ENCODE assay signal across 35 cellular contexts in the genomic region with DNA sequence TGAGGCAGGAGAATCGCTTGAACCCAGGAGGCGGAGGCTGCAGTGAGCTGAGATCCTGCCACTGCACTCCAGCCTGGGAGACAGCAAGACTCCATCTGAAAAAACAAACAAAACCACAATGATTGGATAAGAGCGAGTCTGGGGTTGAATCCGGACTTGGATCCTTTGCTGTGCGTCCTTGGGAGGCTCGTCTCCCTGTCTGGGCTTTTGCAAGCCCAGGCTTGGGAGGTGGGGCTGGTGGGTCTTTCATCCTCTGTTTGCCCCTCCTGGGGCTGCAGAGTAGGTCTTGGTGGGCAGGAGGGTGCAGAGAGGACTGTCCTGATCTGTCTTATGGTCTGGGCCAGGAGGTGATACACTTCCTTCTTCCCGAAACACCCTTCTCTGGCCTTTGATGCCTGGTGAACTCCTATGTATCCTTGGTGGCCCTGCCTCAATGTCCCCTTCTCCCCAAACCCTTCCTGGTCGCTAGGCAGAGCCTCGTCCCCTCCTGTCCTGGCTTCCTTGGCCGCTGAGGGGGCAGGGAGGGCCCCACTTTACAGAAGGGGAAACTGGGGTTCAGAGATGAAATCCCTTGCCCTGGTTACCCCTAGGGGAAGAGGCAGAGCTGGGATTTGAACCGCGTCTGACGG. TPM values are rescaled to one million over a fixed set of nuclear protein-coding genes. Genes with fewer than 3 reads are reported as not detected.
"Had no signal": no experiment of that assay in that cellular context is flagged by ENCODE, and none has a peak within 500 bp of the region (broad histone marks: within the 10 kb centered on the region; RNA-seq: fewer than 3 reads in every experiment).

No MANE protein-coding gene starts in this region.

- H3K27ac ChIP-seq: brain microvascular endothelial cell, esophagus muscularis mucosa, foreskin keratinocyte, heart left ventricle had no signal

- ATAC-seq: activated CD4-positive, alpha-beta T cell treated with anti-CD3 and anti-CD28 coated beads for 36 hours; activated CD8-positive, alpha-beta memory T cell treated with anti-CD3 and anti-CD28 coated beads, Interleukin-2, amount 10 ng/mL, durations not matched to agents 7 days and 5 days; activated CD8-positive, alpha-beta T cell treated with anti-CD3 and anti-CD28 coated beads, Interleukin-2, amount 10 ng/mL, durations not matched to agents 7 days and 5 days; effector memory CD8-positive, alpha-beta T cell; foreskin keratinocyte; gastrocnemius medialis; heart left ventricle had no signal

- H3K27me3 ChIP-seq: brain microvascular endothelial cell had no signal

- H3K9me3 ChIP-seq: esophagus muscularis mucosa, gastrocnemius medialis, heart left ventricle had no signal

- H3K36me3 ChIP-seq: brain microvascular endothelial cell, gastrocnemius medialis had no signal

- H3K4me3 ChIP-seq: esophagus muscularis mucosa, gastrocnemius medialis, heart left ventricle had no signal

- FAIRE-seq: astrocyte, bronchial epithelial cell, colon had no signal

- H3K4me1 ChIP-seq: foreskin keratinocyte, gastrocnemius medialis had no signal

- DNase-seq: activated CD4-positive, alpha-beta memory T cell treated with anti-CD3 and anti-CD28 coated beads for 36 hours; activated CD4-positive, alpha-beta T cell treated with anti-CD3 and anti-CD28 coated beads for 36 hours; activated CD4-positive, alpha-beta T cell treated with anti-CD3 and anti-CD28 coated beads, Interleukin-2, amount 10 ng/mL, durations not matched to agents 24 days and 14 days; activated CD4-positive, CD25-positive, alpha-beta regulatory T cell; activated CD4-positive, CD25-positive, alpha-beta regulatory T cell treated with anti-CD3 and anti-CD28 coated beads, Interleukin-2, amount 50 U/mL, for 72 hours; activated CD8-positive, alpha-beta memory T cell treated with anti-CD3 and anti-CD28 coated beads, Interleukin-2, amount 10 ng/mL, durations not matched to agents 7 days and 5 days; activated CD8-positive, alpha-beta memory T cell treated with anti-CD3 and anti-CD28 coated beads, Interleukin-2, amount 50 U/mL, for 4 hours; activated CD8-positive, alpha-beta T cell treated with anti-CD3 and anti-CD28 coated beads, Interleukin-2, amount 10 ng/mL, durations not matched to agents 7 days and 5 days; activated effector memory CD4-positive, alpha-beta T cell treated with anti-CD3 and anti-CD28 coated beads, Interleukin-2, amount 50 U/mL, for 16 hours; activated naive CD4-positive, alpha-beta T cell treated with anti-CD3 and anti-CD28 coated beads, Interleukin-2, amount 10 ng/mL, durations not matched to agents 7 days and 5 days; activated T-cell treated with anti-CD3 and anti-CD28 coated beads, Interleukin-2, amount 50 U/mL, for 1 hour; activated T-cell treated with anti-CD3 and anti-CD28 coated beads, Interleukin-2, amount 50 U/mL, for 48 hours; amniotic stem cell; anterior cingulate cortex; brain microvascular endothelial cell; caudate nucleus; cortex of kidney; dermis blood vessel endothelial cell; effector CD4-positive, alpha-beta T cell; effector memory CD8-positive, alpha-beta T cell; erythroblast; foreskin keratinocyte; gastrocnemius medialis; glutamatergic neuron; heart left ventricle; T-helper 2 cell had no signal

RNA-seq across cellular contexts. Expression of gene PALM, which starts 16.8 kb away (rescaled TPM):
- total RNA-seq: activated CD4-positive, alpha-beta T cell treated with anti-CD3 and anti-CD28 coated beads, Interleukin-2, amount 10 ng/mL, durations not matched to agents 24 days and 14 days; activated CD8-positive, alpha-beta memory T cell treated with anti-CD3 and anti-CD28 coated beads, Interleukin-2, amount 10 ng/mL, durations not matched to agents 7 days and 5 days; activated CD8-positive, alpha-beta T cell treated with anti-CD3 and anti-CD28 coated beads, Interleukin-2, amount 10 ng/mL, durations not matched to agents 7 days and 5 days; activated T-helper 2 cell treated with anti-CD3 and anti-CD28 coated beads, Interferon-gamma antibody, Interleukin-2, Interleukin-4, amounts not matched to agents 10 μg/mL and 5 μg/mL and 100 μg/mL, durations not matched to agents 14 hours and 24 hours and 36 hours; T-helper 1 cell treated with Interleukin-12 subunit alpha and Interleukin-12 subunit beta and Interleukin-4 antibody, amounts not matched to agents 30 ng/mL and 1 ng/mL, for 36 hours had no signal

RNA-seq across cellular contexts. Expression of gene MISP, which starts 25.3 kb away (rescaled TPM):
- total RNA-seq: activated CD4-positive, alpha-beta memory T cell treated with anti-CD3 and anti-CD28 coated beads for 36 hours; activated CD4-positive, alpha-beta T cell treated with anti-CD3 and anti-CD28 coated beads, Interleukin-2, amount 10 ng/mL, durations not matched to agents 24 days and 14 days; activated CD8-positive, alpha-beta memory T cell treated with anti-CD3 and anti-CD28 coated beads for 36 hours; activated CD8-positive, alpha-beta memory T cell treated with anti-CD3 and anti-CD28 coated beads, Interleukin-2, amount 10 ng/mL, durations not matched to agents 7 days and 5 days; activated CD8-positive, alpha-beta T cell treated with anti-CD3 and anti-CD28 coated beads, Interleukin-2, amount 10 ng/mL, durations not matched to agents 7 days and 5 days; activated T-helper 1 cell treated with anti-CD3 and anti-CD28 coated beads, Interleukin-12 subunit alpha, Interleukin-12 subunit beta, Interleukin-2, Interleukin-4 antibody, amounts not matched to agents 30 ng/mL and 10 ng/mL and 1 ng/mL, durations not matched to agents 14 hours and 24 hours and 36 hours; activated T-helper 2 cell treated with anti-CD3 and anti-CD28 coated beads, Interferon-gamma antibody, Interleukin-2, Interleukin-4, amounts not matched to agents 10 μg/mL and 5 μg/mL and 100 μg/mL, durations not matched to agents 14 hours and 24 hours and 36 hours; dermis blood vessel endothelial cell; T-helper 1 cell treated with Interleukin-12 subunit alpha and Interleukin-12 subunit beta and Interleukin-4 antibody, amounts not matched to agents 30 ng/mL and 1 ng/mL, for 36 hours had no signal

RNA-seq across cellular contexts. Expression of gene PRSS57, which starts 30.3 kb away (rescaled TPM):
- total RNA-seq: activated CD4-positive, alpha-beta memory T cell treated with anti-CD3 and anti-CD28 coated beads for 36 hours; activated CD4-positive, alpha-beta T cell treated with anti-CD3 and anti-CD28 coated beads for 36 hours; activated CD4-positive, alpha-beta T cell treated with anti-CD3 and anti-CD28 coated beads, Interleukin-2, amount 10 ng/mL, durations not matched to agents 24 days and 14 days; activated CD8-positive, alpha-beta memory T cell treated with anti-CD3 and anti-CD28 coated beads for 36 hours; activated CD8-positive, alpha-beta T cell treated with anti-CD3 and anti-CD28 coated beads, Interleukin-2, amount 10 ng/mL, durations not matched to agents 7 days and 5 days; activated T-helper 1 cell treated with anti-CD3 and anti-CD28 coated beads, Interleukin-12 subunit alpha, Interleukin-12 subunit beta, Interleukin-2, Interleukin-4 antibody, amounts not matched to agents 30 ng/mL and 10 ng/mL and 1 ng/mL, durations not matched to agents 14 hours and 24 hours and 36 hours; activated T-helper 2 cell treated with anti-CD3 and anti-CD28 coated beads, Interferon-gamma antibody, Interleukin-2, Interleukin-4, amounts not matched to agents 10 μg/mL and 5 μg/mL and 100 μg/mL, durations not matched to agents 14 hours and 24 hours and 36 hours; astrocyte; bronchial epithelial cell; chondrocyte; dermis blood vessel endothelial cell; foreskin keratinocyte; gastrocnemius medialis; heart left ventricle; T-helper 1 cell treated with Interleukin-12 subunit alpha and Interleukin-12 subunit beta and Interleukin-4 antibody, amounts not matched to agents 30 ng/mL and 1 ng/mL, for 36 hours had no signal
- polyA plus RNA-seq: foreskin keratinocyte, heart left ventricle had no signal
